In the genomic region with DNA sequence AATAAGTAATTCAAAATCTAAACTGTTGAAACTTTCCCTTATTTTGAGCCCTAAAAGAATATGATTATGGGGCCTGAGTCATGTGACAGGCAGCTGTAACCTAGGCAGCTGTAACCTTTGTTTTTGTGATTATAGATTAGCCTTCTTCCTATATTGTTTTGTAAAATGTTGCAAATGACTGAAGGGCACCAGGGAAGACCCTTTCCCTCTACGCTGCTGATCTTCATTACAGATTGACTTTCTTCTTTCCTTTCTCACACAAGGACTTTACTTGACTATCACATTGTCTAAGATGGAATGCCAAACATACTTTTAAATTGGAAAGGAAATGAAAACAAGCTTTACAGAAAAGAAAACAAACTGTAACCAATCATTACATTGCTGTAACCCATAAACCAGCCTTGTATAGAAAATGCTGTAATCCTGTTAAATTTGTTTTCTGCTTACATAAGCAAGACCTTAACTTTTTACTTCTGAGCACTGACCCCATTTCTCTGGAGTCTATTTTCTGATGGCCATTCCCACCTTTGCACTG, we compare ENCODE assay signal across 27 cellular contexts.
DNase-seq lines count a peak whose midpoint lies in the region; ATAC-seq, FAIRE-seq and TF ChIP-seq lines count a peak whose summit lies in the region.
"Had no signal": no experiment of that assay in that cellular context is flagged by ENCODE, and none has a peak within 500 bp of the region (broad histone marks: within the 10 kb centered on the region; RNA-seq: fewer than 3 reads in every experiment).

No MANE protein-coding gene starts in this region.

- H2AFZ ChIP-seq in SK-N-SH (ENCODE audit: low read depth): peak overlapping the region; percentile 26; the same call in 1 of the 2 replicates

- H3K9me2 ChIP-seq in SK-N-SH: no peaks in the 10 kb centered on the region

- H3K4me1 ChIP-seq in SK-N-SH (ENCODE audit: control insufficient read depth in 1 of 2, insufficient read depth in 2 of 2, low read depth in 1 of 2, low read length in 1 of 2) (no peaks in the 10 kb centered on the region; a peak in 2 of 4 replicates), NT2/D1 (ENCODE audit: insufficient read depth, insufficient read length) (no peaks in the 10 kb centered on the region), iPS-18a (ENCODE audit: control insufficient read depth, low read depth, low read length) (peaks cover 21% of the 10 kb centered on the region)
- H3K4me1 ChIP-seq: SJSA1 had no signal

- intact Hi-C loops in activated T-helper 2 cell treated with anti-CD3 and anti-CD28 coated beads, Interferon-gamma antibody, Interleukin-2, Interleukin-4, amounts not matched to agents 10 μg/mL and 5 μg/mL and 100 μg/mL, durations not matched to agents 14 hours and 24 hours and 36 hours (cut with micrococcal nuclease): no loop called here

- H3K36me3 ChIP-seq in SK-N-SH (replicated peaks in 1 of 2; ENCODE audit: control insufficient read depth in 1 of 2, insufficient read depth in 2 of 2, low read length in 1 of 2) (no peaks in the 10 kb centered on the region), NT2/D1 (ENCODE audit: insufficient read depth, insufficient read length, low read length) (no peaks in the 10 kb centered on the region), iPS-18a (ENCODE audit: control insufficient read depth, low read depth, low read length) (no peaks in the 10 kb centered on the region)
- H3K36me3 ChIP-seq: BLaER1 treated with 17β-estradiol and CSF1 and Interleukin-3, amounts not matched to agents 10 nM and 100 nM; SJSA1 had no signal

- no peaks in the 10 kb centered on the region for H3F3A ChIP-seq in SK-N-SH (replicated peaks; ENCODE audit: insufficient read depth)

- H3K9me3 Mint-ChIP-seq in activated T-helper 2 cell treated with anti-CD3 and anti-CD28 coated beads, Interferon-gamma antibody, Interleukin-2, Interleukin-4, amounts not matched to agents 10 μg/mL and 5 μg/mL and 100 μg/mL, durations not matched to agents 14 hours and 24 hours and 36 hours: peaks cover 6% of the 10 kb centered on the region
- H3K9me3 Mint-ChIP-seq: CD8-positive, alpha-beta T cell had no signal

- H3K27me3 ChIP-seq in SK-N-SH (ENCODE audit: insufficient read depth) (no peaks in the 10 kb centered on the region), NT2/D1 (ENCODE audit: insufficient read depth, insufficient read length) (no peaks in the 10 kb centered on the region), iPS-18a (ENCODE audit: control insufficient read depth, insufficient read depth, low read length) (no peaks in the 10 kb centered on the region)
- H3K27me3 ChIP-seq: BLaER1 treated with 17β-estradiol and CSF1 and Interleukin-3, amounts not matched to agents 10 nM and 100 nM had no signal

- H3K79me2 ChIP-seq in SK-N-SH (ENCODE audit: insufficient read depth): no peaks in the 10 kb centered on the region

- WGBS in SK-N-SH (ENCODE audit: low lambda C conversion rate): 24% methylated on average over 1 of the region's 1 CpG

- no peak for TF ChIP-seq RAD21 in SK-N-SH (IDR thresholded peaks at IDR 0.05; ENCODE audit: low read length)

- no peak for FAIRE-seq in RCC 7860 (lab: Jason Lieb, UNC)
- FAIRE-seq: GM19239 had no signal

- H3K27ac ChIP-seq in SK-N-SH (ENCODE audit: low read depth in 2 of 2, low read length in 1 of 2): no peak overlapping the region
- peak overlapping the region; percentile 1 for H3K27ac ChIP-seq in iPS-18a (ENCODE audit: low read length)
- H3K27ac ChIP-seq: 22Rv1, SJSA1 had no signal

- H3K27me3 Mint-ChIP-seq in activated T-helper 2 cell treated with anti-CD3 and anti-CD28 coated beads, Interferon-gamma antibody, Interleukin-2, Interleukin-4, amounts not matched to agents 10 μg/mL and 5 μg/mL and 100 μg/mL, durations not matched to agents 14 hours and 24 hours and 36 hours (ENCODE audit: low read depth): no peaks in the 10 kb centered on the region

- H3K4me1 Mint-ChIP-seq in activated T-helper 2 cell treated with anti-CD3 and anti-CD28 coated beads, Interferon-gamma antibody, Interleukin-2, Interleukin-4, amounts not matched to agents 10 μg/mL and 5 μg/mL and 100 μg/mL, durations not matched to agents 14 hours and 24 hours and 36 hours (ENCODE audit: low read depth): no peaks in the 10 kb centered on the region

- no peaks in the 10 kb centered on the region for H3K9me3 ChIP-seq in SK-N-SH
- peaks cover 8% of the 10 kb centered on the region; the same call in 1 of the 2 replicates for H3K9me3 ChIP-seq in NT2/D1 (ENCODE audit: insufficient read depth, low read length)
- no peaks in the 10 kb centered on the region for H3K9me3 ChIP-seq in iPS-18a (ENCODE audit: control insufficient read depth, low read depth, low read length)
- H3K9me3 ChIP-seq: SJSA1 had no signal

- CTCF ChIA-PET in SK-N-SH (lab: Yijun Ruan, JAX): no interaction called here

- no peak overlapping the region for H3K27ac Mint-ChIP-seq in activated T-helper 2 cell treated with anti-CD3 and anti-CD28 coated beads, Interferon-gamma antibody, Interleukin-2, Interleukin-4, amounts not matched to agents 10 μg/mL and 5 μg/mL and 100 μg/mL, durations not matched to agents 14 hours and 24 hours and 36 hours
- H3K27ac Mint-ChIP-seq: CD8-positive, alpha-beta T cell; T-helper 1 cell treated with Interleukin-12 subunit alpha and Interleukin-12 subunit beta and Interleukin-4 antibody, amounts not matched to agents 30 μg/mL and 1 μg/mL, for 36 hours had no signal

- no peak for TF ChIP-seq EP300 in SK-N-SH (IDR thresholded peaks at IDR 0.05; ENCODE audit: borderline replicate concordance in 1 of 2, low read depth in 1 of 2, low read length in 1 of 2)

- DNase-seq in SK-N-SH (no peak), NT2/D1 (ENCODE audit: low read depth, low spot score) (peak; percentile 28), CD1c-positive myeloid dendritic cell (ENCODE audit: extremely low spot score) (no peak), DMS79 (lab: John Stamatoyannopoulos, UW) (no peak), RCC 7860 (ENCODE audit: low spot score) (no peak)
- DNase-seq in activated T-helper 2 cell treated with anti-CD3 and anti-CD28 coated beads, Interferon-gamma antibody, Interleukin-2, Interleukin-4, amounts not matched to agents 10 μg/mL and 5 μg/mL and 100 μg/mL, durations not matched to agents 14 hours and 24 hours and 36 hours (ENCODE audit: low spot score): no peak
- DNase-seq: CD8-positive, alpha-beta T cell; GDM1; H7; KBM-7; MM.1S; NCI-H1048; NCI-H1417 treated with DMSO at 0.1 percent for 48 hours; NCI-H2029; NCI-H2227 treated with DMSO at 0.1 percent for 48 hours; NCI-H510A treated with DMSO at 0.1 percent for 48 hours; NCI-H748 treated with DMSO at 0.1 percent for 48 hours; NK-92 treated with Interleukin-12 subunit alpha and Interleukin-12 subunit beta, amount 100 ng/mL, for 24 hours; OCI-M1 had no signal

- H3K4me3 ChIP-seq in SK-N-SH (ENCODE audit: low read depth in 2 of 2, low read length in 1 of 2) (no peak overlapping the region), NT2/D1 (ENCODE audit: insufficient read length, low read depth) (no peak overlapping the region), iPS-18a (ENCODE audit: low read length) (no peak overlapping the region)
- H3K4me3 ChIP-seq: BLaER1 treated with 17β-estradiol and CSF1 and Interleukin-3, amounts not matched to agents 10 nM and 100 nM; SJSA1 had no signal

- H3K9ac ChIP-seq in SK-N-SH (no peak overlapping the region), NT2/D1 (ENCODE audit: insufficient read length, low read depth) (no peak overlapping the region), iPS-18a (ENCODE audit: low read length) (no peak overlapping the region)
- H3K9ac ChIP-seq: BLaER1 treated with 17β-estradiol and CSF1 and Interleukin-3, amounts not matched to agents 10 nM and 100 nM had no signal

- no peaks in the 10 kb centered on the region for H4K20me1 ChIP-seq in SK-N-SH (ENCODE audit: insufficient read depth)
- H4K20me1 ChIP-seq: BLaER1 treated with 17β-estradiol and CSF1 and Interleukin-3, amounts not matched to agents 10 nM and 100 nM had no signal

- no peak overlapping the region for H3K4me2 ChIP-seq in SK-N-SH

- no peak for TF ChIP-seq CTCF in SK-N-SH (IDR thresholded peaks at IDR 0.05)

- ATAC-seq in SK-N-SH treated with all-trans-retinoic acid at 6 μM for 48 hours: no peak
- ATAC-seq: CD8-positive, alpha-beta T cell; Right ventricle myocardium inferior had no signal

- POLR2A ChIA-PET in SK-N-SH (lab: Yijun Ruan, JAX): no interaction called here

- H3K36me3 Mint-ChIP-seq in activated T-helper 2 cell treated with anti-CD3 and anti-CD28 coated beads, Interferon-gamma antibody, Interleukin-2, Interleukin-4, amounts not matched to agents 10 μg/mL and 5 μg/mL and 100 μg/mL, durations not matched to agents 14 hours and 24 hours and 36 hours (ENCODE audit: low read depth): no peaks in the 10 kb centered on the region
- H3K36me3 Mint-ChIP-seq: CD8-positive, alpha-beta T cell had no signal

- no peak overlapping the region for H3K4me3 Mint-ChIP-seq in activated T-helper 2 cell treated with anti-CD3 and anti-CD28 coated beads, Interferon-gamma antibody, Interleukin-2, Interleukin-4, amounts not matched to agents 10 μg/mL and 5 μg/mL and 100 μg/mL, durations not matched to agents 14 hours and 24 hours and 36 hours (ENCODE audit: low read depth)
- H3K4me3 Mint-ChIP-seq: CD8-positive, alpha-beta T cell; T-helper 1 cell treated with Interleukin-12 subunit alpha and Interleukin-12 subunit beta and Interleukin-4 antibody, amounts not matched to agents 30 μg/mL and 1 μg/mL, for 36 hours had no signal

TF ChIP-seq in SK-N-SH treated with all-trans-retinoic acid at 6 μM for 48 hours, 23 proteins besides CTCF, POLR2A, EP300 and RAD21 (continues in another document):
- TF ChIP-seq ISL1 (CRISPR knock-in tag; IDR thresholded peaks at IDR 0.05) (no peak), ARNTL (CRISPR knock-in tag; IDR thresholded peaks at IDR 0.05; ENCODE audit: borderline replicate concordance, low read depth) (no peak)
- TF ChIP-seq, protein P1, sequence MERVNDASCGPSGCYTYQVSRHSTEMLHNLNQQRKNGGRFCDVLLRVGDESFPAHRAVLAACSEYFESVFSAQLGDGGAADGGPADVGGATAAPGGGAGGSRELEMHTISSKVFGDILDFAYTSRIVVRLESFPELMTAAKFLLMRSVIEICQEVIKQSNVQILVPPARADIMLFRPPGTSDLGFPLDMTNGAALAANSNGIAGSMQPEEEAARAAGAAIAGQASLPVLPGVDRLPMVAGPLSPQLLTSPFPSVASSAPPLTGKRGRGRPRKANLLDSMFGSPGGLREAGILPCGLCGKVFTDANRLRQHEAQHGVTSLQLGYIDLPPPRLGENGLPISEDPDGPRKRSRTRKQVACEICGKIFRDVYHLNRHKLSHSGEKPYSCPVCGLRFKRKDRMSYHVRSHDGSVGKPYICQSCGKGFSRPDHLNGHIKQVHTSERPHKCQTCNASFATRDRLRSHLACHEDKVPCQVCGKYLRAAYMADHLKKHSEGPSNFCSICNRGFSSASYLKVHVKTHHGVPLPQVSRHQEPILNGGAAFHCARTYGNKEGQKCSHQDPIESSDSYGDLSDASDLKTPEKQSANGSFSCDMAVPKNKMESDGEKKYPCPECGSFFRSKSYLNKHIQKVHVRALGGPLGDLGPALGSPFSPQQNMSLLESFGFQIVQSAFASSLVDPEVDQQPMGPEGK (CRISPR knock-in tag; IDR thresholded peaks at IDR 0.05; ENCODE audit: borderline replicate concordance): no peak
